ENCODE assay signal across 1 cellular context in genomic region chr3:46215810-46216414, GRCh38.
TF ChIP-seq lines count a peak whose summit lies in the region.

No MANE protein-coding gene starts in this region.

TF ChIP-seq in HepG2, 621 proteins besides CTCF, POLR2A, EP300 and RAD21:
- TF ChIP-seq MEIS1 (CRISPR knock-in tag; IDR thresholded peaks at IDR 0.05; ENCODE audit: borderline replicate concordance) (no peak), ZNF557 (CRISPR knock-in tag; IDR thresholded peaks at IDR 0.05) (no peak), ZSCAN29 (CRISPR knock-in tag; conservative IDR thresholded peaks at IDR 0.05) (no peak), ZFP36L2 (CRISPR knock-in tag; IDR thresholded peaks at IDR 0.05) (no peak), ZIK1 (CRISPR knock-in tag; IDR thresholded peaks at IDR 0.05; ENCODE audit: borderline replicate concordance, low read depth) (no peak), MAF1 (CRISPR knock-in tag; IDR thresholded peaks at IDR 0.05; ENCODE audit: borderline replicate concordance) (no peak), PHF21A (CRISPR knock-in tag; IDR thresholded peaks at IDR 0.05) (no peak), ZFP41 (CRISPR knock-in tag; IDR thresholded peaks at IDR 0.05; ENCODE audit: borderline replicate concordance) (no peak), ZFAT (CRISPR knock-in tag; conservative IDR thresholded peaks at IDR 0.05) (no peak), SIX4 (CRISPR knock-in tag; IDR thresholded peaks at IDR 0.05) (no peak), GTF3A (CRISPR knock-in tag; conservative IDR thresholded peaks at IDR 0.05) (no peak), ZFP90 (CRISPR knock-in tag; IDR thresholded peaks at IDR 0.05; ENCODE audit: borderline replicate concordance) (no peak), CREB3 (CRISPR knock-in tag; IDR thresholded peaks at IDR 0.05) (no peak), FOXM1 (CRISPR knock-in tag; IDR thresholded peaks at IDR 0.05) (no peak)
TF ChIP-seq in HepG2: peak in this region for 0.
